Comparison of ENCODE assay signal across 8 cellular contexts in genomic region chr6:293185-294174, GRCh38. TPM values are rescaled to one million over a fixed set of nuclear protein-coding genes. Genes with fewer than 3 reads are reported as not detected.
DNase-seq lines count a peak whose midpoint lies in the region; ATAC-seq, FAIRE-seq and TF ChIP-seq lines count a peak whose summit lies in the region.

No MANE protein-coding gene starts in this region.

- ATAC-seq in HG02642 (IDR thresholded peaks at IDR 0.05; ENCODE audit: poor library complexity, unreplicated experiment) = no peak

- TF ChIP-seq CTCF in foreskin fibroblast (IDR thresholded peaks at IDR 0.05; ENCODE audit: low read depth, low read length) (no peak), D721Med (IDR thresholded peaks at IDR 0.05; ENCODE audit: insufficient read depth, missing control alignments) (no peak)

- DNase-seq in HK-2 (ENCODE audit: unreplicated experiment) (peak; percentile 41), activated T-cell treated with anti-CD3 and anti-CD28 coated beads for 1 hour (ENCODE audit: low read depth) (peak; percentile 12), foreskin fibroblast (peak in 1 of 2 donors; percentile 24), posterior vena cava (ENCODE audit: low spot score) (peak; percentile 87), NCI-H1105 (lab: John Stamatoyannopoulos, UW) (no peak), D721Med (ENCODE audit: insufficient read length, low spot score) (no peak), midbrain (lab: John Stamatoyannopoulos, UW) (no peak)

- intact Hi-C loops in posterior vena cava (cut with DNase I) = no loop called here

- FAIRE-seq in D721Med (lab: Jason Lieb, UNC) = no peak

- H3K4me3 ChIP-seq in foreskin fibroblast (ENCODE audit: low read depth in 1 of 2, low read length in 2 of 2) = peak overlapping the region; percentile 68

RNA-seq across cellular contexts. Expression of gene DUSP22, which starts 1.2 kb away (rescaled TPM):
- total RNA-seq in posterior vena cava = 10 to 100 TPM; 45.7 to 51.8 TPM

Comparison
In these comparisons a context has a peak if more than half of its experiments do, and no peak if none do; other contexts are left out.
1. DNase-seq: peak in HK-2 (single experiment), activated T-cell treated with anti-CD3 and anti-CD28 coated beads for 1 hour (single experiment) and posterior vena cava (single experiment); none in NCI-H1105 (single experiment), D721Med (single experiment) and midbrain (single experiment).